Comparison of ENCODE assay signal across 9 cellular contexts in the genomic region with DNA sequence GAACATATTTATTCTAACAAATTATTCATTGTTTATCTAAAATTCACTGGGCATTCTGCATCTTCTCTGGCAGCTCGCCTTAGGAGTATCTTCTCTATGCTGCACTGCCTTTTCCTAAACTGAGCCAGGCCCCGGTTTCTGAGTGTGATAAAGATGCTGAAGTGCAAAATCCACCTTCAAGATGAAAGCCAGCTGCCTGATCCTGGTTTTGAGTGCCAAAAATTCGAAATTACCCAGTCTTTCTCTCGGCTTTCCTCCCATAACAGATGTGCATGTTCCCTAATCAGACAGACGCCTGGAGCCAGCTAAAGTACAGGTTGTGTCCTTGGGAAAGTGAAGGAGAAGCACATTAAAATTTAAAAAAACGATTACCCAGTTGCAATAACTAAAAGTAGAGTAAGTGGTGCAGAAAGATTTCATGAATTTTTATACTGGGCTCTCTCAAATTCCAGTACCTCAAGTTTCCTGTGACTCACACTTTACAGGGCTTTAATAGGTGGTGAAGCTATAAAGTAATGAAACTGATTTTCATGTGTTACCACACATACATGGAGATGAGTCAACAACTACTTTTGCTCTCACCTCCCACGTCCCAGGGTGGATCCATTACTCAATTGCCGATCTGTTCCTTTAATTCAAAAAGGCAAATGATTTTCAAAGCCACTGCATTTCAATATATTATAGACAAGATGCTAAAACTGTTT.
DNase-seq lines count a peak whose midpoint lies in the region; ATAC-seq, FAIRE-seq and TF ChIP-seq lines count a peak whose summit lies in the region.
"Had no signal": no experiment of that assay in that cellular context is flagged by ENCODE, and none has a peak within 500 bp of the region (broad histone marks: within the 10 kb centered on the region; RNA-seq: fewer than 3 reads in every experiment).

No MANE protein-coding gene starts in this region.

- no peak for FAIRE-seq in A549 (lab: Jason Lieb, UNC)
- FAIRE-seq in HTR-8/SVneo (lab: Jason Lieb, UNC), result no peak
- no peak for FAIRE-seq in HepG2 (lab: Jason Lieb, UNC)
- FAIRE-seq in frontal cortex (lab: Jason Lieb, UNC), result no peak
- FAIRE-seq: endometrium had no signal

- no peak overlapping the region for H3K9ac ChIP-seq in HepG2 (ENCODE audit: insufficient read depth, low read depth, low read length)

- no peaks in the 10 kb centered on the region for H4K20me1 ChIP-seq in HepG2 (ENCODE audit: insufficient read depth, low read length)

- H3K27ac Mint-ChIP-seq in CD14-positive monocyte, result peak overlapping the region in 1 of 7 donors; percentile 73

- no peak for TF ChIP-seq CTCF in A549 (IDR thresholded peaks at IDR 0.05)
- no peak for TF ChIP-seq CTCF in HepG2 (CRISPR knock-in tag; IDR thresholded peaks at IDR 0.05)
- TF ChIP-seq CTCF in CD14-positive monocyte (IDR thresholded peaks at IDR 0.05), result no peak

- POLR2A ChIA-PET in A549 (lab: Yijun Ruan, JAX) (no interaction called here), HepG2 (lab: Yijun Ruan, JAX) (no interaction called here)

- H3K4me1 ChIP-seq in A549 (peaks cover 15% of the 10 kb centered on the region), HepG2 (ENCODE audit: insufficient read depth, low read length) (no peaks in the 10 kb centered on the region)

- no peak overlapping the region for H2AFZ ChIP-seq in HepG2 (ENCODE audit: low read length)

- intact Hi-C loops in HepG2 (cut with micrococcal nuclease; ENCODE audit: unreplicated experiment) (no loop called here), CD14-positive monocyte (cut with micrococcal nuclease) (no loop called here)

- BruUV-seq in HepG2 (replicated peaks; lab: Mats Ljungman, UMichigan), result no TSS peak

- no peaks in the 10 kb centered on the region for H3K36me3 ChIP-seq in HepG2 (replicated peaks in 1 of 2; ENCODE audit: control insufficient read depth in 1 of 2, insufficient read depth in 2 of 2, low read length in 2 of 2)

- no peaks in the 10 kb centered on the region for H3K79me2 ChIP-seq in HepG2 (ENCODE audit: insufficient read depth, low read length)

- TF ChIP-seq EP300 in A549 (IDR thresholded peaks at IDR 0.05) (no peak), HepG2 (IDR thresholded peaks at IDR 0.05; ENCODE audit: low read depth in 2 of 2, low read length in 2 of 2) (no peak), HepG2 (CRISPR knock-in tag; IDR thresholded peaks at IDR 0.05; ENCODE audit: borderline replicate concordance) (no peak)

- no peaks in the 10 kb centered on the region for H3K9me3 ChIP-seq in A549
- H3K9me3 ChIP-seq in HepG2 (ENCODE audit: low read length), result no peaks in the 10 kb centered on the region

- H3K4me2 ChIP-seq in A549 (peak overlapping the region; percentile 55), HepG2 (ENCODE audit: low read depth, low read length) (0 out of 2 replicates have a peak overlapping the region, but pooled peaks have one; percentile 45)

- H3K4me1 Mint-ChIP-seq in CD14-positive monocyte, result peaks cover 23% of the 10 kb centered on the region

- DNase-seq in A549 (ENCODE audit: low read depth in 1 of 2, low spot score in 1 of 2), result peak; percentile 22 to 25
- peak; percentile 79 for DNase-seq in HTR-8/SVneo (ENCODE audit: insufficient read length, low spot score)
- peak; percentile 74 for DNase-seq in activated naive CD4-positive, alpha-beta T cell treated with anti-CD3 and anti-CD28 coated beads, Interleukin-2, amount 50 U/mL, for 16 hours
- DNase-seq in HepG2 (ENCODE audit: low spot score), result no peak
- DNase-seq in superior temporal gyrus (ENCODE audit: extremely low spot score), result peak; percentile 72
- no peak for DNase-seq in frontal cortex (ENCODE audit: low spot score in 2 of 2)
- DNase-seq in CD14-positive monocyte (ENCODE audit: low spot score), result no peak

- H3K9me3 Mint-ChIP-seq in CD14-positive monocyte, result peaks cover 0 to 5% (median 3%) of the 10 kb centered on the region in 7 donors

- no peak for TF ChIP-seq POLR2A in A549 (IDR thresholded peaks at IDR 0.05; ENCODE audit: low read length)
- TF ChIP-seq POLR2A in HepG2 (IDR thresholded peaks at IDR 0.05; ENCODE audit: insufficient read depth in 1 of 2, low read depth in 2 of 2, low read length in 2 of 2), result no peak

- WGBS in A549 (ENCODE audit: missing lambda C conversion rate), result 41% methylated on average over 8 of the region's 8 CpGs
- WGBS in HepG2 (ENCODE audit: low lambda C conversion rate), result 15% methylated on average over 8 of the region's 8 CpGs

- CTCF ChIA-PET in A549 (lab: Yijun Ruan, JAX), result interaction anchor here (1.4 to 2.0 kb wide), 3 partner anchors 8 to 226 kb away, joined by 4 to 10 read pairs (median 10); no protein-coding TSS in a partner anchor
- CTCF ChIA-PET in HepG2 (lab: Yijun Ruan, JAX; ENCODE audit: low intra/inter-chr PET ratio, low total read pairs), result no interaction called here

- H3K27ac ChIP-seq in A549 (peak overlapping the region in 1 of 2 experiments; percentile 65; a peak in 3 of 6 replicates), HepG2 (ENCODE audit: extremely low read length, insufficient read depth, low read length) (no peak overlapping the region)

- H3K36me3 Mint-ChIP-seq in CD14-positive monocyte, result no peaks in the 10 kb centered on the region

- H3K4me3 ChIP-seq in A549 (no peak overlapping the region), HepG2 (replicated peaks in 1 of 3; ENCODE audit: insufficient read depth in 1 of 3, low read depth in 2 of 3, low read length in 3 of 3) (no peak overlapping the region)

- TF ChIP-seq RAD21 in A549 (conservative IDR thresholded peaks at IDR 0.05 in 1 of 2, IDR thresholded peaks at IDR 0.05 in 1 of 2) (no peak), HepG2 (CRISPR knock-in tag; IDR thresholded peaks at IDR 0.05) (no peak)

- peaks cover 0 to 3% of the 10 kb centered on the region in 2 experiments; a peak in 1 of 5 replicates for H3K27me3 ChIP-seq in HepG2 (ENCODE audit: control insufficient read depth in 1 of 2, insufficient read depth in 2 of 2, low read length in 2 of 2)

- peaks cover 0 to 3% (median 1%) of the 10 kb centered on the region in 3 donors for H3K27me3 Mint-ChIP-seq in CD14-positive monocyte (ENCODE audit: low read depth in 3 of 3)

- no peak overlapping the region for H3K4me3 Mint-ChIP-seq in CD14-positive monocyte

- ATAC-seq in A549 (peak; percentile 73 to 81; a peak in 5 of 6 replicates), GM19025 (IDR thresholded peaks at IDR 0.05; ENCODE audit: low read depth, unreplicated experiment) (peak; percentile 61), HepG2 (no peak)

- in situ Hi-C loops in HepG2 (cut with HindIII; ENCODE audit: extremely low pct_ligation_motif_present, low pct_unique_long_range_greater_than_20kb), result no loop called here

TF ChIP-seq in A549, 52 proteins besides CTCF, POLR2A, EP300 and RAD21:
- no peak for TF ChIP-seq EHF (CRISPR knock-in tag; IDR thresholded peaks at IDR 0.05)
- TF ChIP-seq ZSCAN20 (CRISPR knock-in tag; IDR thresholded peaks at IDR 0.05), result no peak
- no peak for TF ChIP-seq FOSL2 (IDR thresholded peaks at IDR 0.05)
- peak; percentile 41 for TF ChIP-seq FOSL2 (CRISPR knock-in tag; IDR thresholded peaks at IDR 0.05)

TF ChIP-seq in HepG2, 621 proteins besides CTCF, POLR2A, EP300 and RAD21:
- TF ChIP-seq CBX2 (IDR thresholded peaks at IDR 0.05; ENCODE audit: low read depth, low read length), result no peak
- no peak for TF ChIP-seq CBX2 (CRISPR knock-in tag; IDR thresholded peaks at IDR 0.05; ENCODE audit: low read depth)
- TF ChIP-seq ZNF264 (CRISPR knock-in tag; IDR thresholded peaks at IDR 0.05), result no peak
- TF ChIP-seq NFRKB (IDR thresholded peaks at IDR 0.05), result no peak
- no peak for TF ChIP-seq KAT7 (CRISPR knock-in tag; IDR thresholded peaks at IDR 0.05; ENCODE audit: borderline replicate concordance)
- no peak for TF ChIP-seq ZNF558 (CRISPR knock-in tag; IDR thresholded peaks at IDR 0.05; ENCODE audit: borderline replicate concordance)
- TF ChIP-seq ONECUT2 (CRISPR knock-in tag; IDR thresholded peaks at IDR 0.05), result no peak
- TF ChIP-seq ZNF83 (CRISPR knock-in tag; IDR thresholded peaks at IDR 0.05; ENCODE audit: borderline replicate concordance), result no peak
- no peak for TF ChIP-seq ZFP36 (IDR thresholded peaks at IDR 0.05; ENCODE audit: borderline replicate concordance, low read depth, low read length, partially characterized antibody)
- TF ChIP-seq, protein P1, sequence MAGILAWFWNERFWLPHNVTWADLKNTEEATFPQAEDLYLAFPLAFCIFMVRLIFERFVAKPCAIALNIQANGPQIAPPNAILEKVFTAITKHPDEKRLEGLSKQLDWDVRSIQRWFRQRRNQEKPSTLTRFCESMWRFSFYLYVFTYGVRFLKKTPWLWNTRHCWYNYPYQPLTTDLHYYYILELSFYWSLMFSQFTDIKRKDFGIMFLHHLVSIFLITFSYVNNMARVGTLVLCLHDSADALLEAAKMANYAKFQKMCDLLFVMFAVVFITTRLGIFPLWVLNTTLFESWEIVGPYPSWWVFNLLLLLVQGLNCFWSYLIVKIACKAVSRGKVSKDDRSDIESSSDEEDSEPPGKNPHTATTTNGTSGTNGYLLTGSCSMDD (CRISPR knock-in tag; IDR thresholded peaks at IDR 0.05), result no peak
- TF ChIP-seq, protein P2, sequence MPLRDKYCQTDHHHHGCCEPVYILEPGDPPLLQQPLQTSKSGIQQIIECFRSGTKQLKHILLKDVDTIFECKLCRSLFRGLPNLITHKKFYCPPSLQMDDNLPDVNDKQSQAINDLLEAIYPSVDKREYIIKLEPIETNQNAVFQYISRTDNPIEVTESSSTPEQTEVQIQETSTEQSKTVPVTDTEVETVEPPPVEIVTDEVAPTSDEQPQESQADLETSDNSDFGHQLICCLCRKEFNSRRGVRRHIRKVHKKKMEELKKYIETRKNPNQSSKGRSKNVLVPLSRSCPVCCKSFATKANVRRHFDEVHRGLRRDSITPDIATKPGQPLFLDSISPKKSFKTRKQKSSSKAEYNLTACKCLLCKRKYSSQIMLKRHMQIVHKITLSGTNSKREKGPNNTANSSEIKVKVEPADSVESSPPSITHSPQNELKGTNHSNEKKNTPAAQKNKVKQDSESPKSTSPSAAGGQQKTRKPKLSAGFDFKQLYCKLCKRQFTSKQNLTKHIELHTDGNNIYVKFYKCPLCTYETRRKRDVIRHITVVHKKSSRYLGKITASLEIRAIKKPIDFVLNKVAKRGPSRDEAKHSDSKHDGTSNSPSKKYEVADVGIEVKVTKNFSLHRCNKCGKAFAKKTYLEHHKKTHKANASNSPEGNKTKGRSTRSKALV (CRISPR knock-in tag; IDR thresholded peaks at IDR 0.05), result no peak

Comparison
In these comparisons a context has a peak if more than half of its experiments do, and no peak if none do; other contexts are left out.
1. DNase-seq: peak in A549 (2 of 2), HTR-8/SVneo (single experiment), activated naive CD4-positive, alpha-beta T cell treated with anti-CD3 and anti-CD28 coated beads, Interleukin-2, amount 50 U/mL, for 16 hours (single experiment) and superior temporal gyrus (single experiment); none in HepG2 (single experiment), frontal cortex (0 of 2) and CD14-positive monocyte (single experiment).